25 cellular contexts compared by ENCODE assay signal in the genomic region with DNA sequence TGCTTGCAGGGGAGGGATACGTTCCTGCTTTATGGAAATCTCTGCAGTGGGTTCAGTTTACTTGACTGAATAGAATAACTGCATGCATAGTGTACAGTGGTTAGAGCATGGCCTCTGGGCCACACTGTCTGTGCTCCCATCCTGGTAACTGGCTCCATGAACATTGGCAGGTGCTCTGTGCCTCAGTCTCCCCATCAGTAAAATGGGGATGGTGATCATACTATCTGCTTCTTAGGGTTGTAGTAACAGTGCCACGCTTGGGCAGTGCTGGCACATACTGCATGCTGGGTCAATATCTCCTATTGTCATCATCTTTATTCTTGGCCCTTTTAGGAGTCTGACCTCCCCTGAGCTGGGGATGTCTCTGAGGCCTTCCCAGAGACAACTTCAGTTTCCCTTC.
"Had no signal": no experiment of that assay in that cellular context is flagged by ENCODE, and none has a peak within 500 bp of the region (broad histone marks: within the 10 kb centered on the region; RNA-seq: fewer than 3 reads in every experiment).

No MANE protein-coding gene starts in this region.

- H3K4me3 ChIP-seq: cardiac muscle cell, gastrocnemius medialis, SK-N-MC, spleen, thyroid gland had no signal

- FAIRE-seq: colon, endothelial cell of umbilical vein, islet of Langerhans, TTC549 had no signal

- H3K27ac Mint-ChIP-seq: activated naive CD8-positive, alpha-beta T cell treated with anti-CD3 and anti-CD28 coated beads, Interleukin-2, amount 10 ng/mL, durations not matched to agents 7 days and 5 days; activated T-helper 2 cell treated with anti-CD3 and anti-CD28 coated beads, Interferon-gamma antibody, Interleukin-2, Interleukin-4, amounts not matched to agents 10 μg/mL and 5 μg/mL and 100 μg/mL, durations not matched to agents 14 hours and 24 hours and 36 hours; effector memory CD8-positive, alpha-beta T cell; memory B cell; progenitor cell of endocrine pancreas; T-cell; T-helper 2 cell treated with Interferon-gamma antibody and Interleukin-4, amounts not matched to agents 5 μg/mL and 100 μg/mL, for 36 hours had no signal

- H3K27ac ChIP-seq: cardiac muscle cell, gastrocnemius medialis, SK-N-MC, spleen, thyroid gland, WERI-Rb-1 had no signal

- H3K9me3 Mint-ChIP-seq: activated naive CD8-positive, alpha-beta T cell treated with anti-CD3 and anti-CD28 coated beads, Interleukin-2, amount 10 ng/mL, durations not matched to agents 7 days and 5 days; activated T-helper 2 cell treated with anti-CD3 and anti-CD28 coated beads, Interferon-gamma antibody, Interleukin-2, Interleukin-4, amounts not matched to agents 10 μg/mL and 5 μg/mL and 100 μg/mL, durations not matched to agents 14 hours and 24 hours and 36 hours; T-cell; T-helper 2 cell treated with Interferon-gamma antibody and Interleukin-4, amounts not matched to agents 5 μg/mL and 100 μg/mL, for 36 hours had no signal

- H3K4me3 Mint-ChIP-seq: activated naive CD8-positive, alpha-beta T cell treated with anti-CD3 and anti-CD28 coated beads, Interleukin-2, amount 10 ng/mL, durations not matched to agents 7 days and 5 days; effector memory CD8-positive, alpha-beta T cell; memory B cell; T-cell; T-helper 2 cell treated with Interferon-gamma antibody and Interleukin-4, amounts not matched to agents 5 μg/mL and 100 μg/mL, for 36 hours had no signal

- H3K4me1 Mint-ChIP-seq: activated naive CD8-positive, alpha-beta T cell treated with anti-CD3 and anti-CD28 coated beads, Interleukin-2, amount 10 ng/mL, durations not matched to agents 7 days and 5 days; memory B cell; T-cell had no signal

- H3K27me3 ChIP-seq: cardiac muscle cell, gastrocnemius medialis, spleen, thyroid gland had no signal

- H3K36me3 ChIP-seq: cardiac muscle cell, gastrocnemius medialis, spleen, thyroid gland, WERI-Rb-1 had no signal

- H3K27me3 Mint-ChIP-seq: memory B cell, progenitor cell of endocrine pancreas, T-cell had no signal

- ATAC-seq: effector memory CD8-positive, alpha-beta T cell; esophagus mucosa; gastrocnemius medialis; T-cell had no signal

- DNase-seq: activated CD4-positive, CD25-positive, alpha-beta regulatory T cell treated with anti-CD3 and anti-CD28 coated beads, Interleukin-2, amount 50 U/mL, for 72 hours; activated naive CD4-positive, alpha-beta T cell treated with Interleukin-2 at 50 U/mL for 16 hours; activated naive CD8-positive, alpha-beta T cell treated with anti-CD3 and anti-CD28 coated beads, Interleukin-2, amount 10 ng/mL, durations not matched to agents 7 days and 5 days; activated T-cell treated with anti-CD3 and anti-CD28 coated beads, Interleukin-2, amount 50 U/mL, for 1 hour; amniotic stem cell; effector memory CD8-positive, alpha-beta T cell; gastrocnemius medialis; left cardiac atrium; spleen; stimulated activated CD4-positive, alpha-beta T cell treated with anti-CD3 and anti-CD28 coated beads, Interleukin-4, amount 100 ng/mL, for 1 hour; stimulated activated naive CD4-positive, alpha-beta T cell treated with Interleukin-2 at 50 U/mL for 16 hours; T-cell; thyroid gland; WERI-Rb-1 had no signal

- H3K36me3 Mint-ChIP-seq: activated naive CD8-positive, alpha-beta T cell treated with anti-CD3 and anti-CD28 coated beads, Interleukin-2, amount 10 ng/mL, durations not matched to agents 7 days and 5 days; memory B cell; T-cell had no signal

- H3K9me3 ChIP-seq: gastrocnemius medialis, spleen, thyroid gland had no signal
